In the genomic region with DNA sequence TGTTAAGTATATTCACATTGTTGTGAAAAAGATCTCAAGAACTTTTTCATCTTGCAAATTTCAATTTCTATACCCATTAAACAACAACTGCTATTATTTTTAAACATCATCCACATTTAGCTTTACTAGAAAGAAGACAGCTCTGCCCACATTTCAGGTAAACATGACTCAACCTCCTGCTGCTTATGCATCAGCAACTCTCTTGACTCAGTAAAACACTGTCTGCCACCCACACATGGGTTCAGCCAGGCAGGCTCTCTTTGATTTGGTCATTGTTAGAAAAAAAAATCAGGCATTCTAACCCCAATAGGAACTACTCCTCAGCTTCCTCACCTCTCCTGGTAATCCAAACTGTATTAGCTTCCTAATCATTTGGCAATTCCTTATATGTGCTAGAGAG, we compare ENCODE assay signal across 11 cellular contexts. TPM values are rescaled to one million over a fixed set of nuclear protein-coding genes. Genes with fewer than 3 reads are reported as not detected.
DNase-seq lines count a peak whose midpoint lies in the region; ATAC-seq lines count a peak whose summit lies in the region.
"Had no signal": no experiment of that assay in that cellular context is flagged by ENCODE, and none has a peak within 500 bp of the region (broad histone marks: within the 10 kb centered on the region; RNA-seq: fewer than 3 reads in every experiment).

No MANE protein-coding gene starts in this region.

- POLR2A ChIA-PET in naive thymus-derived CD8-positive, alpha-beta T cell (lab: Charles Lee), result interaction anchor here (0.6 to 2.6 kb wide), 3 partner anchors 10 to 1308 kb away, joined by 3 to 13 read pairs (median 4); a partner anchor contains a TSS

- ATAC-seq in GM21367 (IDR thresholded peaks at IDR 0.05; ENCODE audit: unreplicated experiment) (peak; percentile 30), HG03439 (IDR thresholded peaks at IDR 0.05; ENCODE audit: unreplicated experiment) (peak; percentile 46), GM18498 (IDR thresholded peaks at IDR 0.05; ENCODE audit: unreplicated experiment) (no peak), GM21737 (IDR thresholded peaks at IDR 0.05; ENCODE audit: unreplicated experiment) (no peak)
- no peak for ATAC-seq in naive thymus-derived CD8-positive, alpha-beta T cell

- no peaks in the 10 kb centered on the region for H3K36me3 Mint-ChIP-seq in naive thymus-derived CD8-positive, alpha-beta T cell

- H3K27ac Mint-ChIP-seq in naive thymus-derived CD8-positive, alpha-beta T cell, result no peak overlapping the region

- peaks cover 10 to 16% (median 14%) of the 10 kb centered on the region in 4 donors for H3K4me1 Mint-ChIP-seq in naive thymus-derived CD8-positive, alpha-beta T cell

- peak; percentile 74 for DNase-seq in amniotic epithelial cell (ENCODE audit: low read depth)
- peak in 2 of 3 donors; percentile 52 to 55 for DNase-seq in stimulated activated CD4-positive, alpha-beta T cell treated with anti-CD3 and anti-CD28 coated beads, TNF-alpha, amount 100 ng/mL, for 48 hours (ENCODE audit: low read depth in 3 of 3)
- no peak for DNase-seq in naive thymus-derived CD8-positive, alpha-beta T cell
- DNase-seq: NCI-H1092, transverse colon had no signal

- no peak overlapping the region for H3K4me3 Mint-ChIP-seq in naive thymus-derived CD8-positive, alpha-beta T cell

- H3K9me3 Mint-ChIP-seq in naive thymus-derived CD8-positive, alpha-beta T cell, result no peaks in the 10 kb centered on the region

- H3K27me3 Mint-ChIP-seq in naive thymus-derived CD8-positive, alpha-beta T cell, result peaks cover 0 to 14% (median 2%) of the 10 kb centered on the region in 5 donors

RNA-seq across cellular contexts. Expression of a gene that starts 5.1 kb away (rescaled TPM):
- total RNA-seq in naive thymus-derived CD8-positive, alpha-beta T cell, result 10 to 100 TPM; 10.2 TPM
- 10 to 100 TPM in 1 of 3 donors, 1 to 10 TPM in 2; 3.9 to 10.1 (median 6.9) TPM for polyA plus RNA-seq in naive thymus-derived CD8-positive, alpha-beta T cell

RNA-seq across cellular contexts. Expression of a gene that starts 17.8 kb away (rescaled TPM):
- total RNA-seq in naive thymus-derived CD8-positive, alpha-beta T cell, result 100 to 1,000 TPM; 124 to 125 TPM
- 100 to 1,000 TPM in 2 of 3 donors, 10 to 100 TPM in 1; 94.1 to 106 (median 106) TPM for polyA plus RNA-seq in naive thymus-derived CD8-positive, alpha-beta T cell

RNA-seq across cellular contexts. Expression of a gene that starts 35.3 kb away (rescaled TPM):
- total RNA-seq in naive thymus-derived CD8-positive, alpha-beta T cell, result not detected
- not detected for polyA plus RNA-seq in naive thymus-derived CD8-positive, alpha-beta T cell
- total RNA-seq: esophagus muscularis mucosa, transverse colon had no signal
- polyA plus RNA-seq: neural cell had no signal

RNA-seq across cellular contexts. Expression of a gene that starts 59.5 kb away (rescaled TPM):
- not detected for total RNA-seq in naive thymus-derived CD8-positive, alpha-beta T cell
- polyA plus RNA-seq in naive thymus-derived CD8-positive, alpha-beta T cell, result not detected
- total RNA-seq: esophagus muscularis mucosa, transverse colon had no signal
- polyA plus RNA-seq: neural cell had no signal

Comparison
In these comparisons a context has a peak if more than half of its experiments do, and no peak if none do; other contexts are left out.
1. ATAC-seq: peak in GM21367 (single experiment) and HG03439 (single experiment); none in GM18498 (single experiment), naive thymus-derived CD8-positive, alpha-beta T cell (0 of 2) and GM21737 (single experiment).
2. DNase-seq: peak in amniotic epithelial cell (single experiment) and stimulated activated CD4-positive, alpha-beta T cell treated with anti-CD3 and anti-CD28 coated beads, TNF-alpha, amount 100 ng/mL, for 48 hours (2 of 3); none in naive thymus-derived CD8-positive, alpha-beta T cell (0 of 10).